1 cellular context compared by ENCODE assay signal in the genomic region with DNA sequence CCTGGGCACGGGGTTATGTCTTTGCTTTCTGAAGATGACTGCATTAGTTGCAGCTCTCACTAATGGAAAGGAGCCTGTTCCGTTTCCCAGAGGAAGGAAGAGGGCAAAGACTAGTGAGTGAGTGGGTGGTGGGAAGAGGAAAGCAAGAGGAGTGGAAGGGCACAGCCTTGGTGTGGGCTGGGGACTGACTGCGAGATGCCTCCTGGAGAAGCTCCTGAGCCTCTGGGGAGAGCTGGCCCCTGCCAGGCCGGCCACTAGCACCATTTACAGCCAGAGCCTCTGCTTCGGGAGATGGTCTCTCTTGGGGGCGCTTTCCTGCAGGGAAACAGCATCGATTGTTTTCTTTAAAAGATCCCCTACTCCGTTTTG.
TF ChIP-seq lines count a peak whose summit lies in the region.

No MANE protein-coding gene starts in this region.

TF ChIP-seq in WTC11, 78 proteins besides CTCF, POLR2A, EP300 and RAD21 (continued from another document):
- TF ChIP-seq, protein P1, sequence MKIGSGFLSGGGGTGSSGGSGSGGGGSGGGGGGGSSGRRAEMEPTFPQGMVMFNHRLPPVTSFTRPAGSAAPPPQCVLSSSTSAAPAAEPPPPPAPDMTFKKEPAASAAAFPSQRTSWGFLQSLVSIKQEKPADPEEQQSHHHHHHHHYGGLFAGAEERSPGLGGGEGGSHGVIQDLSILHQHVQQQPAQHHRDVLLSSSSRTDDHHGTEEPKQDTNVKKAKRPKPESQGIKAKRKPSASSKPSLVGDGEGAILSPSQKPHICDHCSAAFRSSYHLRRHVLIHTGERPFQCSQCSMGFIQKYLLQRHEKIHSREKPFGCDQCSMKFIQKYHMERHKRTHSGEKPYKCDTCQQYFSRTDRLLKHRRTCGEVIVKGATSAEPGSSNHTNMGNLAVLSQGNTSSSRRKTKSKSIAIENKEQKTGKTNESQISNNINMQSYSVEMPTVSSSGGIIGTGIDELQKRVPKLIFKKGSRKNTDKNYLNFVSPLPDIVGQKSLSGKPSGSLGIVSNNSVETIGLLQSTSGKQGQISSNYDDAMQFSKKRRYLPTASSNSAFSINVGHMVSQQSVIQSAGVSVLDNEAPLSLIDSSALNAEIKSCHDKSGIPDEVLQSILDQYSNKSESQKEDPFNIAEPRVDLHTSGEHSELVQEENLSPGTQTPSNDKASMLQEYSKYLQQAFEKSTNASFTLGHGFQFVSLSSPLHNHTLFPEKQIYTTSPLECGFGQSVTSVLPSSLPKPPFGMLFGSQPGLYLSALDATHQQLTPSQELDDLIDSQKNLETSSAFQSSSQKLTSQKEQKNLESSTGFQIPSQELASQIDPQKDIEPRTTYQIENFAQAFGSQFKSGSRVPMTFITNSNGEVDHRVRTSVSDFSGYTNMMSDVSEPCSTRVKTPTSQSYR (CRISPR knock-in tag; IDR thresholded peaks at IDR 0.05) = no peak
- TF ChIP-seq, protein P2, sequence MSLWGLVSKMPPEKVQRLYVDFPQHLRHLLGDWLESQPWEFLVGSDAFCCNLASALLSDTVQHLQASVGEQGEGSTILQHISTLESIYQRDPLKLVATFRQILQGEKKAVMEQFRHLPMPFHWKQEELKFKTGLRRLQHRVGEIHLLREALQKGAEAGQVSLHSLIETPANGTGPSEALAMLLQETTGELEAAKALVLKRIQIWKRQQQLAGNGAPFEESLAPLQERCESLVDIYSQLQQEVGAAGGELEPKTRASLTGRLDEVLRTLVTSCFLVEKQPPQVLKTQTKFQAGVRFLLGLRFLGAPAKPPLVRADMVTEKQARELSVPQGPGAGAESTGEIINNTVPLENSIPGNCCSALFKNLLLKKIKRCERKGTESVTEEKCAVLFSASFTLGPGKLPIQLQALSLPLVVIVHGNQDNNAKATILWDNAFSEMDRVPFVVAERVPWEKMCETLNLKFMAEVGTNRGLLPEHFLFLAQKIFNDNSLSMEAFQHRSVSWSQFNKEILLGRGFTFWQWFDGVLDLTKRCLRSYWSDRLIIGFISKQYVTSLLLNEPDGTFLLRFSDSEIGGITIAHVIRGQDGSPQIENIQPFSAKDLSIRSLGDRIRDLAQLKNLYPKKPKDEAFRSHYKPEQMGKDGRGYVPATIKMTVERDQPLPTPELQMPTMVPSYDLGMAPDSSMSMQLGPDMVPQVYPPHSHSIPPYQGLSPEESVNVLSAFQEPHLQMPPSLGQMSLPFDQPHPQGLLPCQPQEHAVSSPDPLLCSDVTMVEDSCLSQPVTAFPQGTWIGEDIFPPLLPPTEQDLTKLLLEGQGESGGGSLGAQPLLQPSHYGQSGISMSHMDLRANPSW (CRISPR knock-in tag; conservative IDR thresholded peaks at IDR 0.05; ENCODE audit: low read depth) = no peak
- TF ChIP-seq RELA (CRISPR knock-in tag; IDR thresholded peaks at IDR 0.05; ENCODE audit: borderline replicate concordance) (no peak), ESRRA (CRISPR knock-in tag; IDR thresholded peaks at IDR 0.05; ENCODE audit: borderline replicate concordance) (no peak), IRF2 (CRISPR knock-in tag; IDR thresholded peaks at IDR 0.05; ENCODE audit: borderline replicate concordance, low read depth) (no peak)
- TF ChIP-seq, protein P3, sequence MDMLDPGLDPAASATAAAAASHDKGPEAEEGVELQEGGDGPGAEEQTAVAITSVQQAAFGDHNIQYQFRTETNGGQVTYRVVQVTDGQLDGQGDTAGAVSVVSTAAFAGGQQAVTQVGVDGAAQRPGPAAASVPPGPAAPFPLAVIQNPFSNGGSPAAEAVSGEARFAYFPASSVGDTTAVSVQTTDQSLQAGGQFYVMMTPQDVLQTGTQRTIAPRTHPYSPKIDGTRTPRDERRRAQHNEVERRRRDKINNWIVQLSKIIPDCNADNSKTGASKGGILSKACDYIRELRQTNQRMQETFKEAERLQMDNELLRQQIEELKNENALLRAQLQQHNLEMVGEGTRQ (CRISPR knock-in tag; IDR thresholded peaks at IDR 0.05) = no peak
- TF ChIP-seq, protein P4, sequence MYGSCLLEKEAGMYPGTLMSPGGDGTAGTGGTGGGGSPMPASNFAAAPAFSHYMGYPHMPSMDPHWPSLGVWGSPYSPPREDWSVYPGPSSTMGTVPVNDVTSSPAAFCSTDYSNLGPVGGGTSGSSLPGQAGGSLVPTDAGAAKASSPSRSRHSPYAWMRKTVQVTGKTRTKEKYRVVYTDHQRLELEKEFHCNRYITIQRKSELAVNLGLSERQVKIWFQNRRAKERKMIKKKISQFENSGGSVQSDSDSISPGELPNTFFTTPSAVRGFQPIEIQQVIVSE (CRISPR knock-in tag; IDR thresholded peaks at IDR 0.05; ENCODE audit: borderline replicate concordance) = no peak
